23 cellular contexts compared by ENCODE assay signal in the genomic region with DNA sequence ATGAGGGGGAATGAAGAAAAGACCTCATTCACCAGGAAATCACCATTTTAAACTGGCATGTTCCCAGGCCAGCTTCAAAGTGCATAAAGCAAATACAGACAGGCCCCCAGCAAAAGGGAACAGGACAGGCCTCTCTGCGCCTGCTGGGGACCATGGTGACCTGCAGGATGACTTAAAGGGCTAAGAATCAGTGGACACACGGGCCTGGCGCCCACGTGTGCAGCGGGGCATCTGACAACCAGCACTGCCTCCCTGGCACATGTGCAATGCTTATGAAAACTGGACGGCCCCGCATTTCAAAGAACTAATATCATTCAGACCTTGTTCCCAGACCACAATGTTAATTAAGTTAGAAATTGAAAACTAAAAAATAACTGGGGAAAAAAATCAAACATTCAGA. TPM values are rescaled to one million over a fixed set of nuclear protein-coding genes. Genes with fewer than 3 reads are reported as not detected.
"Had no signal": no experiment of that assay in that cellular context is flagged by ENCODE, and none has a peak within 500 bp of the region (broad histone marks: within the 10 kb centered on the region; RNA-seq: fewer than 3 reads in every experiment).

No MANE protein-coding gene starts in this region.

- H3K4me3 ChIP-seq: breast epithelium had no signal

- H3K27ac ChIP-seq: breast epithelium, KMS-11 had no signal

- ATAC-seq: activated CD8-positive, alpha-beta memory T cell treated with anti-CD3 and anti-CD28 coated beads, Interleukin-2, amount 10 ng/mL, durations not matched to agents 7 days and 5 days had no signal

- DNase-seq: activated B cell treated with CpG ODN at 0.5 μM for 24 hours; activated CD4-positive, alpha-beta T cell treated with anti-CD3 and anti-CD28 coated beads for 1 hour; activated CD4-positive, alpha-beta T cell treated with anti-CD3 and anti-CD28 coated beads, Interleukin-2, amount 10 ng/mL, durations not matched to agents 24 days and 14 days; activated CD4-positive, alpha-beta T cell treated with anti-CD3 and anti-CD28 coated beads, Interleukin-2, amount 50 U/mL, for 48 hours; activated CD8-positive, alpha-beta memory T cell treated with anti-CD3 and anti-CD28 coated beads, Interleukin-2, amount 10 ng/mL, durations not matched to agents 7 days and 5 days; activated effector memory CD4-positive, alpha-beta T cell treated with Interleukin-2 at 50 U/mL for 16 hours; activated naive CD4-positive, alpha-beta T cell; activated T-cell treated with anti-CD3 and anti-CD28 coated beads, Interleukin-2, amount 50 U/mL, for 24 hours; central memory CD4-positive, alpha-beta T cell; MV-4-11; NCI-H1092 treated with DMSO at 0.1 percent for 48 hours; NCI-H1417 treated with DMSO at 0.1 percent for 48 hours; NCI-H1694; NCI-H2029 treated with DMSO at 0.1 percent for 48 hours; NCI-H345; NCI-H510A; NCI-H526 treated with DMSO at 0.1 percent for 48 hours; NCI-H82; T1000 had no signal

- H3K36me3 ChIP-seq: breast epithelium had no signal

- H3K27me3 ChIP-seq: breast epithelium had no signal

- H3K4me1 ChIP-seq: breast epithelium had no signal

RNA-seq across cellular contexts. Expression of gene TBX1, which starts 35.6 kb away (rescaled TPM):
- total RNA-seq: activated B cell treated with CpG ODN at 0.5 μM for 24 hours; activated CD4-positive, alpha-beta T cell treated with anti-CD3 and anti-CD28 coated beads, Interleukin-2, amount 10 ng/mL, durations not matched to agents 24 days and 14 days; MCF 10A; RPMI7951 had no signal
